In the genomic region with DNA sequence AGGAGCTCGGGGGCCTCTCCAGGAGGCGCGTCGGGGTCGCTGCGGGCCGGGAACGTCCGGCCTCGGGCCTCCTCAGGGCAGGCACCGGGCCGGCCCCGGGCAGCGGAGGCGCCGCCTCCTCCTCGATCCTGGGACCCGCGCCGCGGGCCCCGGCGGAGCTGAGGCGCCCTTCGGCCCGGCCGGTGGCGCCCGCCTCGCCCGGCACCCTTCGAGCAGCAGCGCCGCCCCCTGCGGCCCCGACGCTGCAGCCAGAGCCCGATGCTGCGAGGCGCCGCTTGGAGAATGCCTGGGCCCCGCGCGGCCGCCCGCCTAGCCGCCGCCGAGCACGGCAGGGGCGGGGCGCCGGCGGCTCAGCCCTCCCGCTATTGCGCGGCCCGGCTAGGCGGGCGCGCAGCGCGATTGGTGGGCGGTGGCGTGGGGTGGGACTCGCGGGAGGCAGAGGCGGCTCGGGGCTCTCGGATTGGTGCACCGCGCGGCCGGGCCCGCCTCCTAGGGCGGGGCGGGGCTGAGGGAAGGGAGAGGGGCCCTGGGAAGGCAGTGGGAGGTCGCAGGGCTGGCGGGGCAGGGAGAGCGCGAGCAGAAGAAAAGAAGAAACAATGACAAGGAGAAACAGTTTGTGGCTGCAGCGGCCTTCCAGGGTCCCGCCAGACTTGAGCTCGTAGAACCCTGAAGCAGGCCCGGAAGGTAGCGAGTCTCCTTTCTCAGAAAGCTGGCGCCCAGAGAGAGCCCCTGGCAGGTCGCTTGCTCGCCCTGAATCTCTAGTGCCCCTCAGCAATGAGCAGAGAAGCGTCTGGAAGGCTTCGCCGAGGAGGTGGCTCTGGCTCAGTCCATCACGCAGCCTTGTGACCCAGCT, we compare ENCODE assay signal across 8 cellular contexts. TPM values are rescaled to one million over a fixed set of nuclear protein-coding genes. Genes with fewer than 3 reads are reported as not detected.
DNase-seq lines count a peak whose midpoint lies in the region; ATAC-seq and TF ChIP-seq lines count a peak whose summit lies in the region.

A gene (minus strand): TSS at position 284 of the 853 bp plus-strand sequence. CDS start 852 bp downstream, outside the sequence.

- WGBS in psoas muscle, 3 donors, result 0 to 1% (median 0%) methylated on average over 45 to 93 of the region's 93 CpGs
- WGBS in urinary bladder, result under 1% methylated on average over 93 of the region's 93 CpGs

- TF ChIP-seq CTCF in psoas muscle (IDR thresholded peaks at IDR 0.05), result no peak

- no peaks in the 10 kb centered on the region for H3K27me3 ChIP-seq in psoas muscle (ENCODE audit: insufficient read depth in 3 of 3, low read length in 2 of 3)

- no peaks in the 10 kb centered on the region for H3K9me3 ChIP-seq in psoas muscle

- intact Hi-C loops in left ventricle myocardium superior (cut with micrococcal nuclease) (no loop called here), psoas muscle (cut with DNase I) (no loop called here)

- H3K4me1 ChIP-seq in psoas muscle, result peaks cover 51% of the 10 kb centered on the region
- H3K4me1 ChIP-seq in urinary bladder (ENCODE audit: insufficient read depth), result no peaks in the 10 kb centered on the region

- no peaks in the 10 kb centered on the region for H3K36me3 ChIP-seq in psoas muscle (ENCODE audit: insufficient read depth in 1 of 2, low read depth in 1 of 2)
- H3K36me3 ChIP-seq in urinary bladder (ENCODE audit: insufficient read depth), result no peaks in the 10 kb centered on the region

- H3K27ac ChIP-seq in psoas muscle (peak within 1 kb of the TSS; percentile 87), urinary bladder (ENCODE audit: low read depth) (peak within 1 kb of the TSS; percentile 91)

- DNase-seq in NCI-H1930 (lab: John Stamatoyannopoulos, UW) (peak; percentile 88 to 94), T-helper 2 cell (peak; percentile 94 to 97 (median 96)), amygdala (lab: John Stamatoyannopoulos, UW) (peak in 54 of 56 donors; percentile 63 to 97 (median 93)), left ventricle myocardium superior (peak; percentile 98), psoas muscle (peak; percentile 97 to 98)

- H3K4me3 ChIP-seq in psoas muscle, result peak within 1 kb of the TSS; percentile 85
- peak within 1 kb of the TSS; percentile 92 for H3K4me3 ChIP-seq in urinary bladder (ENCODE audit: low read depth, low read length)

- peak; percentile 33 for ATAC-seq in GM18499 (IDR thresholded peaks at IDR 0.05; ENCODE audit: insufficient read depth, unreplicated experiment)
- ATAC-seq in HG02885 (IDR thresholded peaks at IDR 0.05; ENCODE audit: poor library complexity, unreplicated experiment), result peak; percentile 81
- peak; percentile 92 for ATAC-seq in left ventricle myocardium superior
- ATAC-seq in psoas muscle, result peak; percentile 96 to 97 (median 96)

RNA-seq across cellular contexts. Expression of the gene that starts here (rescaled TPM):
- total RNA-seq in left ventricle myocardium superior, result 21.6 TPM
- 10 to 100 TPM in 1 of 4 donors, 1 to 10 TPM in 3; 3.6 to 11.4 (median 8.3) TPM for total RNA-seq in psoas muscle
- polyA plus RNA-seq in psoas muscle, result 1 to 10 TPM; 3.6 to 6.1 (median 5.1) TPM
- 30.4 TPM for total RNA-seq in urinary bladder
- polyA plus RNA-seq in urinary bladder, result 67.1 TPM

Comparison
In these comparisons a context has a peak if more than half of its experiments do, and no peak if none do; other contexts are left out.
1. Peak in every context shown above with its lines: DNase-seq, ATAC-seq, H3K4me3 ChIP-seq and H3K27ac ChIP-seq.
2. ATAC-seq: peak in every context shown above with its lines; median percentile 96 in psoas muscle; 92 in left ventricle myocardium superior; 81 in HG02885; 33 in GM18499.